17 cellular contexts compared by ENCODE assay signal in the genomic region with DNA sequence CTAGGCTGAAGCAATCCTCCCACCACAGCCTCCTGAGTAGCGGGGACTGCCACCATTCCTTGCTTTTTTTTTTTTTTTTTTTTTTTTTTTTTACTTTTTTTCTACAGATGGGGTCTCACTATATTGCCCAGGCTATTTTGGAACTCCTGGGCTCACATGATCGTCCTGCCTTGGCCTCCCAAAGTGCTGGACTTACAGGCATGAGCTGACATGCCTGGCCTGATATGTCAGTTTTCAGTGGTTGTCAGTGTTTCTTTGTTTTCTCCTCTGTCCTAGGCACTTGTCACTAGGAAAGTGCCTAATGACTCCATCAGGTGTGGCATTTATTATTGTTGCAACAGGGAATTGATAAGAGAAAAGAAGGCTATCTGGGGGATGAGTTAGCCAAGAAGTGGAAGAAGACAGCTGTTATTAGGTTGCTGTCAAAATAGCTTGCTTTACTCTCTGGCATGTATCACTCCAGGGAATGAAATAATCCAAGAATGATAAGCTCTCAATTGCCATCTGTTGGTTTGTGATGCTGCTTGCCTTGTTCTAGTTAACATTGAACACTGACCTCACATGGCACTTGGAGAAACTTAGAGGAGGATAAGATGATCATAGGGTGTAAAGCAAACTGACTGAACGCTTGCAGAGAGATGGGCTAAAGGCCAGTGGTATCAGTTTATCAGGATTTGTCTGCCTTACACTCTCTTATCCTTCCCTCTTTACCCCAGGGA. TPM values are rescaled to one million over a fixed set of nuclear protein-coding genes. Genes with fewer than 3 reads are reported as not detected.
DNase-seq lines count a peak whose midpoint lies in the region; ATAC-seq, FAIRE-seq and TF ChIP-seq lines count a peak whose summit lies in the region.
"Had no signal": no experiment of that assay in that cellular context is flagged by ENCODE, and none has a peak within 500 bp of the region (broad histone marks: within the 10 kb centered on the region; RNA-seq: fewer than 3 reads in every experiment).

No MANE protein-coding gene starts in this region.

- H3K4me1 Mint-ChIP-seq in mesothelial cell of epicardium = peaks cover 3% of the 10 kb centered on the region

- peaks cover 1% of the 10 kb centered on the region for H3K36me3 Mint-ChIP-seq in mesothelial cell of epicardium

- H3K4me3 Mint-ChIP-seq in mesothelial cell of epicardium = no peak overlapping the region
- H3K4me3 Mint-ChIP-seq: activated naive CD8-positive, alpha-beta T cell treated with anti-CD3 and anti-CD28 coated beads, Interleukin-2, amount 50 U/mL, for 24 hours; CD8-positive, alpha-beta T cell had no signal

- TF ChIP-seq CTCF in D721Med (IDR thresholded peaks at IDR 0.05; ENCODE audit: insufficient read depth, missing control alignments) (no peak), mesothelial cell of epicardium (IDR thresholded peaks at IDR 0.05; ENCODE audit: unreplicated experiment) (no peak)

- no peak for ATAC-seq in GM19397 (IDR thresholded peaks at IDR 0.05; ENCODE audit: unreplicated experiment)
- ATAC-seq in GM21529 (IDR thresholded peaks at IDR 0.05; ENCODE audit: unreplicated experiment) = no peak
- ATAC-seq: activated naive CD8-positive, alpha-beta T cell treated with anti-CD3 and anti-CD28 coated beads, Interleukin-2, amount 50 U/mL, for 24 hours; CD8-positive, alpha-beta T cell had no signal

- no peaks in the 10 kb centered on the region for H3K9me3 Mint-ChIP-seq in mesothelial cell of epicardium
- H3K9me3 Mint-ChIP-seq: activated naive CD8-positive, alpha-beta T cell treated with anti-CD3 and anti-CD28 coated beads, Interleukin-2, amount 50 U/mL, for 24 hours; CD8-positive, alpha-beta T cell had no signal

- peak; percentile 95 for FAIRE-seq in D721Med (lab: Jason Lieb, UNC)
- FAIRE-seq: bronchial epithelial cell, pancreas had no signal

- H3K27ac Mint-ChIP-seq in mesothelial cell of epicardium = no peak overlapping the region
- H3K27ac Mint-ChIP-seq: activated naive CD8-positive, alpha-beta T cell treated with anti-CD3 and anti-CD28 coated beads, Interleukin-2, amount 50 U/mL, for 24 hours; CD8-positive, alpha-beta T cell had no signal

- DNase-seq in D721Med (ENCODE audit: insufficient read length, low spot score) (no peak), NCI-H1694 treated with DMSO at 0.1 percent for 48 hours (lab: John Stamatoyannopoulos, UW) (peak; percentile 60), cerebellar cortex (ENCODE audit: low spot score) (peak; percentile 50), myocyte (ENCODE audit: low read depth) (peak; percentile 80), mesothelial cell of epicardium (ENCODE audit: low spot score in 2 of 2, unreplicated experiment in 2 of 2) (no peak), NCI-H187 (lab: John Stamatoyannopoulos, UW) (no peak)
- DNase-seq: activated CD4-positive, CD25-positive, alpha-beta regulatory T cell; activated naive CD8-positive, alpha-beta T cell treated with anti-CD3 and anti-CD28 coated beads, Interleukin-2, amount 50 U/mL, for 24 hours; CD8-positive, alpha-beta T cell; DND-41; NCI-H1417 treated with DMSO at 0.1 percent for 48 hours; stimulated activated CD4-positive, alpha-beta T cell treated with anti-CD3 and anti-CD28 coated beads, Interleukin-4, amount 100 ng/mL, for 1 hour; uterus had no signal

- H3K27me3 Mint-ChIP-seq in mesothelial cell of epicardium (ENCODE audit: low read depth) = no peaks in the 10 kb centered on the region
- H3K27me3 Mint-ChIP-seq: activated naive CD8-positive, alpha-beta T cell treated with anti-CD3 and anti-CD28 coated beads, Interleukin-2, amount 50 U/mL, for 24 hours had no signal

RNA-seq across cellular contexts. Expression of a gene that starts 41.8 kb away (rescaled TPM):
- 21.6 and 21.8 TPM in 2 replicates for total RNA-seq in myocyte
- 7.7 TPM for polyA plus RNA-seq in myocyte (2012)
- total RNA-seq in mesothelial cell of epicardium = 42.5 to 44.4 TPM (median 44.0 TPM) in 3 replicates

Comparison
In these comparisons a context has a peak if more than half of its experiments do, and no peak if none do; other contexts are left out.
1. DNase-seq: peak in NCI-H1694 treated with DMSO at 0.1 percent for 48 hours (single experiment), cerebellar cortex (single experiment) and myocyte (single experiment); none in D721Med (single experiment), mesothelial cell of epicardium (0 of 2) and NCI-H187 (0 of 2).